ENCODE assay signal across 34 cellular contexts in the genomic region with DNA sequence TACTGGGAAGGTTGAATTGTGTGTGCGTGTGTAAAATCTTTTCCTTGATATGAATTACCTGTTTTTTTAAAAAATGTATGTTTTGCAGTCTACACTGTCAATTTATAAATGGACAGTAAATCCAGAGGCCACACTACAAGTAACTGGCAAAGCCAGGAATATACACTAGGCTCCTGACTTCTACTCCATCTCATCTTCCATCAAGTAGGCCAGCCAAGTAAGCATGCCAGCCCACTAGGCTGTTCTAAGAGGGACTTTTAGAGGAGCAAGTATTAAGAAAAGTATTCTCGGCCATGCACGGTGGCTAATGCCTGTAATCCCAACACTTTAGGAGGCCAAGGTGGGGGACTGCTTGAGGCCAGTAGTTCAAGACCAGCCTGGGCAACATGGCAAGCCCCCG. TPM values are rescaled to one million over a fixed set of nuclear protein-coding genes. Genes with fewer than 3 reads are reported as not detected.
"Had no signal": no experiment of that assay in that cellular context is flagged by ENCODE, and none has a peak within 500 bp of the region (broad histone marks: within the 10 kb centered on the region; RNA-seq: fewer than 3 reads in every experiment).

No MANE protein-coding gene starts in this region.

- H3K4me3 ChIP-seq: adrenal gland, ascending aorta, body of pancreas, breast epithelium, cardiac muscle cell had no signal

- H3K27ac ChIP-seq: adrenal gland, ascending aorta, body of pancreas, brain microvascular endothelial cell, breast epithelium, cardiac muscle cell had no signal

- H3K4me1 ChIP-seq: adrenal gland, ascending aorta, body of pancreas, breast epithelium had no signal

- FAIRE-seq: astrocyte, bronchial epithelial cell had no signal

- H3K27me3 ChIP-seq: adrenal gland, ascending aorta, body of pancreas, brain microvascular endothelial cell, breast epithelium had no signal

- H3K9me3 ChIP-seq: adrenal gland, ascending aorta, body of pancreas, breast epithelium had no signal

- ATAC-seq: activated naive CD4-positive, alpha-beta T cell treated with anti-CD3 and anti-CD28 coated beads, Interleukin-2, amount 50 U/mL, for 72 hours; activated naive CD8-positive, alpha-beta T cell treated with anti-CD3 and anti-CD28 coated beads, Interleukin-2, amount 50 U/mL, for 24 hours; activated T-cell treated with anti-CD3 and anti-CD28 coated beads, Interleukin-2, amount 50 U/mL, for 4 hours; activated T-cell treated with anti-CD3 and anti-CD28 coated beads, Interleukin-2, amount 50 U/mL, for 72 hours; activated T-helper 17 cell treated with anti-CD3 and anti-CD28 coated beads, Interleukin-2, amount 50 U/mL, for 72 hours; body of pancreas had no signal

- H3K36me3 ChIP-seq: adrenal gland, breast epithelium, cardiac muscle cell had no signal

- DNase-seq: activated effector memory CD4-positive, alpha-beta T cell treated with anti-CD3 and anti-CD28 coated beads, Interleukin-2, amount 50 U/mL, for 16 hours; activated effector memory CD4-positive, alpha-beta T cell treated with Interleukin-2 at 50 U/mL for 16 hours; activated gamma-delta T cell; activated gamma-delta T cell treated with Interleukin-2 at 50 U/mL for 16 hours; activated naive CD4-positive, alpha-beta T cell; activated naive CD4-positive, alpha-beta T cell treated with anti-CD3 and anti-CD28 coated beads for 36 hours; activated naive CD4-positive, alpha-beta T cell treated with anti-CD3 and anti-CD28 coated beads, Interleukin-2, amount 10 ng/mL, durations not matched to agents 7 days and 5 days; activated naive CD4-positive, alpha-beta T cell treated with anti-CD3 and anti-CD28 coated beads, Interleukin-2, amount 50 U/mL, for 16 hours; activated naive CD4-positive, alpha-beta T cell treated with Interleukin-2 at 50 U/mL for 16 hours; activated naive CD8-positive, alpha-beta T cell treated with anti-CD3 and anti-CD28 coated beads for 36 hours; activated naive CD8-positive, alpha-beta T cell treated with anti-CD3 and anti-CD28 coated beads, Interleukin-2, amount 10 ng/mL, durations not matched to agents 7 days and 5 days; activated naive CD8-positive, alpha-beta T cell treated with anti-CD3 and anti-CD28 coated beads, Interleukin-2, amount 50 U/mL, for 24 hours; activated T-cell treated with anti-CD3 and anti-CD28 coated beads, Interleukin-2, amount 50 U/mL, for 1 hour; activated T-cell treated with anti-CD3 and anti-CD28 coated beads, Interleukin-2, amount 50 U/mL, for 24 hours; activated T-cell treated with anti-CD3 and anti-CD28 coated beads, Interleukin-2, amount 50 U/mL, for 4 hours; activated T-cell treated with anti-CD3 and anti-CD28 coated beads, Interleukin-2, amount 50 U/mL, for 48 hours; activated T-cell treated with anti-CD3 and anti-CD28 coated beads, Interleukin-2, amount 50 U/mL, for 72 hours; adrenal gland; amniotic stem cell; amygdala; anterior cingulate cortex; aorta; body of pancreas; brain microvascular endothelial cell; caudate nucleus; central memory CD4-positive, alpha-beta T cell; cerebellar nuclear complex had no signal

RNA-seq across cellular contexts. Expression of a gene that starts 13.0 kb away (rescaled TPM):
- total RNA-seq: ascending aorta had no signal
